Comparison of ENCODE assay signal across 12 cellular contexts in genomic region chr22:45742866-45743450, GRCh38.
DNase-seq lines count a peak whose midpoint lies in the region; ATAC-seq, FAIRE-seq and TF ChIP-seq lines count a peak whose summit lies in the region.
"Had no signal": no experiment of that assay in that cellular context is flagged by ENCODE, and none has a peak within 500 bp of the region (broad histone marks: within the 10 kb centered on the region; RNA-seq: fewer than 3 reads in every experiment).

No MANE protein-coding gene starts in this region.

- H4K8ac ChIP-seq in IMR-90 (ENCODE audit: low read depth in 2 of 2, low read length in 2 of 2), result no peak overlapping the region

- H3K36me3 ChIP-seq in A673 (ENCODE audit: insufficient read depth, low read length, poor library complexity, severe bottlenecking) (peaks cover 53% of the 10 kb centered on the region), IMR-90 (ENCODE audit: control insufficient read depth, insufficient read depth, low read length) (peaks cover 31% of the 10 kb centered on the region)

- H2AK9ac ChIP-seq in IMR-90 (replicated peaks; ENCODE audit: low read depth, low read length, poor library complexity), result no peak overlapping the region

- BruUV-seq in A673 (replicated peaks; lab: Mats Ljungman, UMichigan), result no TSS peak
- no TSS peak for BruUV-seq in IMR-90 (replicated peaks; lab: Mats Ljungman, UMichigan)

- in situ Hi-C loops in IMR-90 (cut with MboI; ENCODE audit: low sequenced_read_pairs), result no loop called here

- peaks cover 53 to 83% of the 10 kb centered on the region in 2 experiments for H3K79me1 ChIP-seq in IMR-90 (ENCODE audit: low read depth in 1 of 2, low read length in 2 of 2)

- CTCF ChIA-PET in A673 (lab: Charles Lee), result no interaction called here
- CTCF ChIA-PET in IMR-90 (lab: Yijun Ruan, JAX), result no interaction called here
- CTCF ChIA-PET in WTC11 (lab: Charles Lee), result interaction anchor here (0.5 kb wide), 1 partner anchor 97 kb away, joined by 3 read pairs; no protein-coding TSS in a partner anchor

- H3K56ac ChIP-seq in IMR-90 (ENCODE audit: extremely low read depth, insufficient read depth, low read length), result no peak overlapping the region

- H3K14ac ChIP-seq in IMR-90 (replicated peaks; ENCODE audit: low read depth, low read length), result no peak overlapping the region; the same call in 1 of the 2 replicates

- no peak overlapping the region for H3K4ac ChIP-seq in IMR-90 (ENCODE audit: low read depth, low read length)

- ATAC-seq in IMR-90 (ENCODE audit: low read depth), result peak; percentile 70
- ATAC-seq in WTC11, result no peak
- peak; percentile 92 for ATAC-seq in left lobe of liver
- no peak for ATAC-seq in SK-N-SH treated with all-trans-retinoic acid at 6 μM for 48 hours

- DNase-seq in A673 (ENCODE audit: low spot score), result peak; percentile 11
- DNase-seq in IMR-90, result peak; percentile 65
- no peak for DNase-seq in WTC11 (ENCODE audit: low spot score)
- DNase-seq in left lobe of liver (ENCODE audit: low spot score), result peak; percentile 87
- no peak for DNase-seq in D721Med (ENCODE audit: insufficient read length, low spot score)
- DNase-seq in NCI-H526 (lab: John Stamatoyannopoulos, UW), result no peak
- DNase-seq in stimulated activated CD4-positive, alpha-beta T cell treated with anti-CD3 and anti-CD28 coated beads, Interleukin-2, amount 100 ng/mL, for 48 hours, result no peak
- DNase-seq: activated T-cell treated with anti-CD3 and anti-CD28 coated beads, Interleukin-2, amount 50 U/mL, for 48 hours; CD8-positive, alpha-beta memory T cell; glutamatergic neuron had no signal

- peaks cover 17% of the 10 kb centered on the region for H3K4me1 Mint-ChIP-seq in WTC11

- TF ChIP-seq POLR2A in IMR-90 (IDR thresholded peaks at IDR 0.05; ENCODE audit: low read depth, low read length), result no peak

- no peak overlapping the region for H2BK5ac ChIP-seq in IMR-90 (ENCODE audit: low read depth, low read length, poor library complexity, severe bottlenecking)

- H3K4me3 Mint-ChIP-seq in WTC11, result no peak overlapping the region
- H3K4me3 Mint-ChIP-seq: CD8-positive, alpha-beta memory T cell had no signal

- no peak for FAIRE-seq in D721Med (lab: Jason Lieb, UNC)

- no peak overlapping the region for H3K9ac ChIP-seq in IMR-90 (ENCODE audit: low read depth, low read length)

- intact Hi-C loops in A673 (cut with micrococcal nuclease; ENCODE audit: unreplicated experiment) (no loop called here), IMR-90 (cut with micrococcal nuclease) (no loop called here)

- H2BK15ac ChIP-seq in IMR-90 (ENCODE audit: low read depth, low read length), result no peak overlapping the region

- no peak overlapping the region for H2AFZ ChIP-seq in IMR-90 (replicated peaks; ENCODE audit: low read length, poor library complexity)

- TF ChIP-seq RAD21 in IMR-90 (IDR thresholded peaks at IDR 0.05; ENCODE audit: low read length), result no peak

- H3K4me3 ChIP-seq in A673 (ENCODE audit: low read depth, low read length, poor library complexity, severe bottlenecking) (no peak overlapping the region), IMR-90 (ENCODE audit: insufficient read depth, low read depth, low read length) (no peak overlapping the region)
- H3K4me3 ChIP-seq: SK-N-MC had no signal

- H3K23ac ChIP-seq in IMR-90 (ENCODE audit: low read depth, low read length), result no peak overlapping the region

- WGBS in IMR-90 (ENCODE audit: extremely low coverage in 2 of 2, insufficient read length in 1 of 2), 2 experiments, result no CpG with 5 or more reads among the region's 8 CpGs

- no peak for TF ChIP-seq CTCF in A673 (conservative IDR thresholded peaks at IDR 0.05; ENCODE audit: low read depth, low read length)
- TF ChIP-seq CTCF in IMR-90 (conservative IDR thresholded peaks at IDR 0.05; ENCODE audit: low read depth, low read length), result no peak
- TF ChIP-seq CTCF in WTC11 (IDR thresholded peaks at IDR 0.05), result no peak
- no peak for TF ChIP-seq CTCF in D721Med (IDR thresholded peaks at IDR 0.05; ENCODE audit: insufficient read depth, missing control alignments)

- H3K27me3 ChIP-seq in A673 (replicated peaks; ENCODE audit: insufficient read depth, low read depth, low read length, poor library complexity), result no peaks in the 10 kb centered on the region
- no peaks in the 10 kb centered on the region for H3K27me3 ChIP-seq in IMR-90 (ENCODE audit: control insufficient read depth, insufficient read depth, low read length)

- no peak overlapping the region for H2BK20ac ChIP-seq in IMR-90 (ENCODE audit: low read depth, low read length)

- dilution Hi-C loops in IMR-90 (cut with HindIII; ENCODE audit: low sequenced_read_pairs, unreplicated experiment), result no loop called here

- peak overlapping the region; percentile 73 for H3K27ac Mint-ChIP-seq in WTC11

- no peaks in the 10 kb centered on the region for H3K9me3 Mint-ChIP-seq in WTC11
- H3K9me3 Mint-ChIP-seq: CD8-positive, alpha-beta memory T cell had no signal

- H3K4me1 ChIP-seq in A673 (ENCODE audit: insufficient read depth, low read length, poor library complexity, severe bottlenecking) (no peaks in the 10 kb centered on the region), IMR-90 (ENCODE audit: control insufficient read depth, insufficient read depth, low read length) (peaks cover 7% of the 10 kb centered on the region; the same call in 1 of the 2 replicates)

- peaks cover 45% of the 10 kb centered on the region for H3K36me3 Mint-ChIP-seq in WTC11

- H3K27me3 Mint-ChIP-seq in WTC11 (ENCODE audit: low read depth), result no peaks in the 10 kb centered on the region
- H3K27me3 Mint-ChIP-seq: CD8-positive, alpha-beta memory T cell had no signal

- peaks cover 9% of the 10 kb centered on the region; the same call in 1 of the 2 replicates for H3K9me1 ChIP-seq in IMR-90 (ENCODE audit: insufficient read depth, low read length)

- POLR2A ChIA-PET in A673 (lab: Charles Lee; ENCODE audit: low non-redundant PET) (interaction anchor here (0.7 kb wide), 1 partner anchor 15 kb away, joined by 3 read pairs; no protein-coding TSS in a partner anchor), IMR-90 (lab: Charles Lee; ENCODE audit: unreplicated experiment) (no interaction called here), WTC11 (lab: Charles Lee) (no interaction called here)

- H4K20me1 ChIP-seq in IMR-90 (ENCODE audit: insufficient read depth, low read length), result peaks cover 31% of the 10 kb centered on the region

- H3K4me2 ChIP-seq in IMR-90 (ENCODE audit: low read depth, low read length), result peak overlapping the region; percentile 58; the same call in 1 of the 2 replicates

- peak overlapping the region; percentile 8; the same call in 1 of the 2 replicates for H3K18ac ChIP-seq in IMR-90 (ENCODE audit: low read depth, low read length)

- no peak overlapping the region for H4K91ac ChIP-seq in IMR-90 (ENCODE audit: insufficient read depth, low read depth, low read length)

- H4K5ac ChIP-seq in IMR-90 (ENCODE audit: low read depth, low read length), result no peak overlapping the region

- H2BK120ac ChIP-seq in IMR-90 (ENCODE audit: low read depth, low read length), result no peak overlapping the region

- no peak overlapping the region for H3K27ac ChIP-seq in A673 (ENCODE audit: low read depth, low read length, poor library complexity, severe bottlenecking)
- no peak overlapping the region for H3K27ac ChIP-seq in IMR-90 (ENCODE audit: insufficient read depth, low read length)
- H3K27ac ChIP-seq: SK-N-MC had no signal

- no peak overlapping the region for H2AK5ac ChIP-seq in IMR-90 (ENCODE audit: low read depth, low read length)

- H3K9me3 ChIP-seq in A673 (ENCODE audit: low read depth, low read length, poor library complexity, severe bottlenecking) (peaks cover 10% of the 10 kb centered on the region), IMR-90 (ENCODE audit: control insufficient read depth, insufficient read depth, low read length) (no peaks in the 10 kb centered on the region)

TF ChIP-seq in IMR-90, 13 proteins besides CTCF, POLR2A, EP300 and RAD21:
- TF ChIP-seq BHLHE40 (IDR thresholded peaks at IDR 0.05; ENCODE audit: low read depth, low read length) (no peak), CEBPB (IDR thresholded peaks at IDR 0.05; ENCODE audit: low read depth, low read length) (peak; percentile 97)

TF ChIP-seq in WTC11, 78 proteins besides CTCF, POLR2A, EP300 and RAD21 (continues in another document):
- TF ChIP-seq OVOL2 (CRISPR knock-in tag; IDR thresholded peaks at IDR 0.05; ENCODE audit: borderline replicate concordance) (no peak), ERG (CRISPR knock-in tag; IDR thresholded peaks at IDR 0.05) (no peak), SMAD4 (CRISPR knock-in tag; IDR thresholded peaks at IDR 0.05) (no peak), GABPB1 (CRISPR knock-in tag; IDR thresholded peaks at IDR 0.05) (peak; percentile 92), TEAD4 (CRISPR knock-in tag; IDR thresholded peaks at IDR 0.05) (no peak), TP53 (CRISPR knock-in tag; IDR thresholded peaks at IDR 0.05) (no peak), PRRX2 (CRISPR knock-in tag; IDR thresholded peaks at IDR 0.05) (no peak)

TF ChIP-seq in SK-N-SH treated with all-trans-retinoic acid at 6 μM for 48 hours, 23 proteins besides CTCF, POLR2A, EP300 and RAD21 (continues in another document):
- TF ChIP-seq PATZ1 (CRISPR knock-in tag; IDR thresholded peaks at IDR 0.05; ENCODE audit: borderline replicate concordance) (no peak), ESRRG (CRISPR knock-in tag; IDR thresholded peaks at IDR 0.05) (no peak), ZFP3 (CRISPR knock-in tag; IDR thresholded peaks at IDR 0.05) (no peak), CREB5 (CRISPR knock-in tag; IDR thresholded peaks at IDR 0.05; ENCODE audit: low read depth) (no peak)

Comparison
In these comparisons a context has a peak if more than half of its experiments do, and no peak if none do; other contexts are left out.
1. DNase-seq: peak in A673 (single experiment), IMR-90 (single experiment) and left lobe of liver (single experiment); none in WTC11 (single experiment), D721Med (single experiment), NCI-H526 (0 of 2) and stimulated activated CD4-positive, alpha-beta T cell treated with anti-CD3 and anti-CD28 coated beads, Interleukin-2, amount 100 ng/mL, for 48 hours (0 of 2).
2. ATAC-seq: peak in IMR-90 (single experiment) and left lobe of liver (single experiment); none in WTC11 (single experiment) and SK-N-SH treated with all-trans-retinoic acid at 6 μM for 48 hours (single experiment).